ENCODE assay signal across 19 cellular contexts in genomic region chr1:17070163-17070525, GRCh38. TPM values are rescaled to one million over a fixed set of nuclear protein-coding genes. Genes with fewer than 3 reads are reported as not detected.
DNase-seq lines count a peak whose midpoint lies in the region; ATAC-seq and TF ChIP-seq lines count a peak whose summit lies in the region.
"Had no signal": no experiment of that assay in that cellular context is flagged by ENCODE, and none has a peak within 500 bp of the region (broad histone marks: within the 10 kb centered on the region; RNA-seq: fewer than 3 reads in every experiment).

No MANE protein-coding gene starts in this region.

- peaks cover 0 to 30% (median 0%) of the 10 kb centered on the region in 6 donors for H3K4me1 ChIP-seq in spleen
- no peaks in the 10 kb centered on the region for H3K4me1 ChIP-seq in body of pancreas
- H3K4me1 ChIP-seq in transverse colon: no peaks in the 10 kb centered on the region
- H3K4me1 ChIP-seq: BLaER1, Caco-2 had no signal

- H3K9me3 ChIP-seq in WERI-Rb-1 (ENCODE audit: severe bottlenecking) (peaks cover 6% of the 10 kb centered on the region), spleen (peaks cover 0 to 8% (median 4%) of the 10 kb centered on the region in 8 donors), body of pancreas (no peaks in the 10 kb centered on the region), transverse colon (peaks cover 0 to 3% of the 10 kb centered on the region in 2 donors)
- H3K9me3 ChIP-seq: Caco-2 had no signal

- H3K27me3 Mint-ChIP-seq in glutamatergic neuron (ENCODE audit: unreplicated experiment): peaks cover 2% of the 10 kb centered on the region

- in situ Hi-C loops in transverse colon (cut with MboI; ENCODE audit: low pct_ligation_motif_present in 1 of 4, low pct_unique_long_range_greater_than_20kb in 1 of 4, low sequenced_read_pairs in 3 of 4): no loop called here

- no peaks in the 10 kb centered on the region for H3K36me3 Mint-ChIP-seq in glutamatergic neuron (ENCODE audit: unreplicated experiment)
- H3K36me3 Mint-ChIP-seq: CD4-positive, CD25-positive, alpha-beta regulatory T cell; CD8-positive, alpha-beta T cell had no signal

- ATAC-seq in body of pancreas: no peak
- ATAC-seq: CD8-positive, alpha-beta T cell; GM12878; GM23338 had no signal

- 57 to 71% (median 64%) methylated on average over 9 to 10 of the region's 10 CpGs for WGBS in spleen, 5 donors
- WGBS in body of pancreas, 2 donors: 72 to 78% methylated on average over 6 to 9 of the region's 10 CpGs
- 70 to 81% methylated on average over 2 to 10 of the region's 10 CpGs for WGBS in transverse colon (ENCODE audit: low coverage in 1 of 2), 2 donors

- no peak for TF ChIP-seq CTCF in WERI-Rb-1 (IDR thresholded peaks at IDR 0.05; ENCODE audit: low read depth, low read length)
- TF ChIP-seq CTCF in glutamatergic neuron (IDR thresholded peaks at IDR 0.05; ENCODE audit: partially characterized antibody, unreplicated experiment): no peak
- TF ChIP-seq CTCF in spleen (IDR thresholded peaks at IDR 0.05 in 8 of 11, conservative IDR thresholded peaks at IDR 0.05 in 3 of 11): no peak
- TF ChIP-seq CTCF in body of pancreas (IDR thresholded peaks at IDR 0.05): no peak
- no peak for TF ChIP-seq CTCF in transverse colon (IDR thresholded peaks at IDR 0.05)

- no peaks in the 10 kb centered on the region for H3K9me3 Mint-ChIP-seq in glutamatergic neuron (ENCODE audit: unreplicated experiment)
- H3K9me3 Mint-ChIP-seq: CD8-positive, alpha-beta T cell; GM23338 had no signal

- DNase-seq in H7 (peak; percentile 17), WERI-Rb-1 (peak; percentile 20), glutamatergic neuron (peak; percentile 34), spleen (peak; percentile 59), HUDEP-2 (lab: John Stamatoyannopoulos, UW; ENCODE audit: unreplicated experiment in 76 of 76) (no peak), body of pancreas (no peak), transverse colon (no peak)
- DNase-seq: Caco-2; CD4-positive, CD25-positive, alpha-beta regulatory T cell; CD8-positive, alpha-beta T cell; DMS153; DND-41; GDM1; HCEC 1CT had no signal

- H3K27me3 ChIP-seq in H7 (ENCODE audit: control insufficient read depth, insufficient read depth, low read length) (no peaks in the 10 kb centered on the region), WERI-Rb-1 (ENCODE audit: insufficient read depth, low read depth, severe bottlenecking) (no peaks in the 10 kb centered on the region), spleen (replicated peaks in 1 of 7) (no peaks in the 10 kb centered on the region), body of pancreas (no peaks in the 10 kb centered on the region), transverse colon (no peaks in the 10 kb centered on the region)
- H3K27me3 ChIP-seq: BLaER1 had no signal

- intact Hi-C loops in spleen (cut with DNase I; ENCODE audit: low total_unique reads) (no loop called here), body of pancreas (cut with DNase I) (no loop called here), transverse colon (cut with DNase I; ENCODE audit: low total_unique reads) (no loop called here)

- H3K36me3 ChIP-seq in H7 (replicated peaks; ENCODE audit: control insufficient read depth, insufficient read depth, low read length): no peaks in the 10 kb centered on the region
- H3K36me3 ChIP-seq in WERI-Rb-1: no peaks in the 10 kb centered on the region
- H3K36me3 ChIP-seq in spleen: peaks cover 0 to 72% (median 2%) of the 10 kb centered on the region in 6 donors
- no peaks in the 10 kb centered on the region for H3K36me3 ChIP-seq in body of pancreas (replicated peaks in 1 of 2; ENCODE audit: insufficient read depth in 1 of 2, low read depth in 2 of 2)
- peaks cover 0 to 19% (median 3%) of the 10 kb centered on the region in 4 donors for H3K36me3 ChIP-seq in transverse colon
- H3K36me3 ChIP-seq: BLaER1 had no signal

- no peak overlapping the region for H3K4me3 Mint-ChIP-seq in glutamatergic neuron (ENCODE audit: unreplicated experiment)
- H3K4me3 Mint-ChIP-seq: CD4-positive, CD25-positive, alpha-beta regulatory T cell; CD8-positive, alpha-beta T cell; GM23338 had no signal

- no peak overlapping the region for H3K4me3 ChIP-seq in H7 (ENCODE audit: insufficient read depth, low read depth, low read length)
- H3K4me3 ChIP-seq in WERI-Rb-1 (ENCODE audit: low read depth, low read length): no peak overlapping the region
- H3K4me3 ChIP-seq in spleen: no peak overlapping the region
- H3K4me3 ChIP-seq in body of pancreas: no peak overlapping the region
- H3K4me3 ChIP-seq in transverse colon: no peak overlapping the region
- H3K4me3 ChIP-seq: BLaER1, GM12878, GM23338 had no signal

- TF ChIP-seq EP300 in transverse colon (IDR thresholded peaks at IDR 0.05; ENCODE audit: low read depth): no peak

- H3K27ac Mint-ChIP-seq in glutamatergic neuron (ENCODE audit: unreplicated experiment): no peak overlapping the region
- H3K27ac Mint-ChIP-seq: CD4-positive, CD25-positive, alpha-beta regulatory T cell; CD8-positive, alpha-beta T cell; GM23338 had no signal

- no peak for TF ChIP-seq POLR2A in spleen (IDR thresholded peaks at IDR 0.05)
- no peak for TF ChIP-seq POLR2A in body of pancreas (IDR thresholded peaks at IDR 0.05)
- TF ChIP-seq POLR2A in transverse colon (IDR thresholded peaks at IDR 0.05): no peak

- H3K27ac ChIP-seq in WERI-Rb-1 (no peak overlapping the region), spleen (peak overlapping the region in 1 of 8 donors; percentile 30), body of pancreas (no peak overlapping the region), transverse colon (no peak overlapping the region)
- H3K27ac ChIP-seq: BLaER1, C4-2B had no signal

- H3K4me1 Mint-ChIP-seq in glutamatergic neuron (ENCODE audit: low read depth, unreplicated experiment): peaks cover 6% of the 10 kb centered on the region
- H3K4me1 Mint-ChIP-seq: CD4-positive, CD25-positive, alpha-beta regulatory T cell; GM23338 had no signal

RNA-seq across cellular contexts. Expression of gene SDHB, which starts 16.3 kb away (rescaled TPM):
- total RNA-seq in H7 (2014; rRNA removed; shearing (Covaris generic)): 225 and 238 TPM in 2 replicates
- total RNA-seq in glutamatergic neuron (ENCODE audit: unreplicated experiment): 58.9 TPM
- 100 to 1,000 TPM in 3 of 7 donors, 10 to 100 TPM in 4; 82.9 to 132 (median 84.0) TPM for total RNA-seq in spleen
- polyA plus RNA-seq in spleen: 10 to 100 TPM; 49.1 to 85.0 (median 75.4) TPM
- 10 to 100 TPM; 38.9 to 59.4 TPM for total RNA-seq in body of pancreas
- 100 to 1,000 TPM in 3 of 4 donors, 10 to 100 TPM in 1; 98.7 to 266 (median 153) TPM for total RNA-seq in transverse colon

RNA-seq across cellular contexts. Expression of gene PADI2, which starts 49.1 kb away (rescaled TPM):
- total RNA-seq in H7 (2014; rRNA removed; shearing (Covaris generic)): 2.0 and 2.1 TPM in 2 replicates
- total RNA-seq in glutamatergic neuron (ENCODE audit: unreplicated experiment) (0.74 TPM), spleen (10 to 100 TPM in 5 of 7 donors, 1 to 10 TPM in 2; 8.7 to 63.6 (median 30.7) TPM), body of pancreas (1 to 10 TPM; 2.3 to 3.0 TPM), transverse colon (100 to 1,000 TPM; 143 to 285 (median 238) TPM)
- polyA plus RNA-seq in spleen: 1 to 10 TPM in 2 of 3 donors, under 1 TPM in 1; 0.50 to 3.5 (median 3.3) TPM
- total RNA-seq: A172; CD4-positive, CD25-positive, alpha-beta regulatory T cell; CD8-positive, alpha-beta T cell had no signal

RNA-seq across cellular contexts. Expression of gene ATP13A2, which starts 58.4 kb away (rescaled TPM):
- total RNA-seq in H7 (2014; rRNA removed; shearing (Covaris generic)): 128 and 162 TPM in 2 replicates
- total RNA-seq in glutamatergic neuron (ENCODE audit: unreplicated experiment) (65.0 TPM), spleen (10 to 100 TPM; 45.4 to 83.9 (median 69.5) TPM), body of pancreas (10 to 100 TPM; 56.8 to 61.0 TPM), transverse colon (10 to 100 TPM; 34.4 to 70.8 (median 60.9) TPM)
- polyA plus RNA-seq in spleen: 10 to 100 TPM; 13.7 to 27.1 (median 18.9) TPM

Comparison
In these comparisons a context has a peak if more than half of its experiments do, and no peak if none do; other contexts are left out.
1. DNase-seq: peak in H7 (single experiment), WERI-Rb-1 (single experiment), glutamatergic neuron (single experiment) and spleen (single experiment); none in HUDEP-2 (0 of 76), body of pancreas (0 of 4) and transverse colon (single experiment).